In genomic region chr12:115697341-115697740, GRCh38 we compare ENCODE assay signal across 20 cellular contexts.
A peak's percentile ranks its signal among the peaks of the same experiment; 100 is the strongest.
DNase-seq lines count a peak whose midpoint lies in the region; ATAC-seq and TF ChIP-seq lines count a peak whose summit lies in the region.
"Had no signal": no experiment of that assay in that cellular context is flagged by ENCODE, and none has a peak within 500 bp of the region (broad histone marks: within the 10 kb centered on the region; RNA-seq: fewer than 3 reads in every experiment).

No MANE protein-coding gene starts in this region.

- peak in 1 of 2 donors; percentile 6 for TF ChIP-seq POLR2A in thyroid gland (IDR thresholded peaks at IDR 0.05)

- H3K4me3 ChIP-seq in WERI-Rb-1 (ENCODE audit: low read depth, low read length) = no peak overlapping the region
- no peak overlapping the region for H3K4me3 ChIP-seq in thyroid gland (replicated peaks in 1 of 3)
- H3K4me3 ChIP-seq: GM12878, lung had no signal

- peaks cover 4 to 24% of the 10 kb centered on the region in 2 donors for H3K4me1 ChIP-seq in thyroid gland

- H3K36me3 ChIP-seq in WERI-Rb-1 = no peaks in the 10 kb centered on the region
- H3K36me3 ChIP-seq in thyroid gland = no peaks in the 10 kb centered on the region

- H3K27me3 ChIP-seq in WERI-Rb-1 (ENCODE audit: insufficient read depth, low read depth, severe bottlenecking) (peaks cover 11% of the 10 kb centered on the region), thyroid gland (no peaks in the 10 kb centered on the region)

- ATAC-seq in SK-N-SH treated with all-trans-retinoic acid at 6 μM for 48 hours (no peak), GM19035 (IDR thresholded peaks at IDR 0.05; ENCODE audit: unreplicated experiment) (no peak)
- ATAC-seq: GM12878; naive thymus-derived CD8-positive, alpha-beta T cell; T-helper 17 cell had no signal

- intact Hi-C loops in thyroid gland (cut with DNase I) = no loop called here

- peak overlapping the region; percentile 34 for H3K27ac ChIP-seq in WERI-Rb-1
- peak overlapping the region in 2 of 3 donors; percentile 17 to 57 for H3K27ac ChIP-seq in thyroid gland
- H3K27ac ChIP-seq: RWPE1 had no signal

- TF ChIP-seq CTCF in WERI-Rb-1 (IDR thresholded peaks at IDR 0.05; ENCODE audit: low read depth, low read length) = no peak
- no peak for TF ChIP-seq CTCF in thyroid gland (IDR thresholded peaks at IDR 0.05)

- H3K9me3 ChIP-seq in WERI-Rb-1 (ENCODE audit: severe bottlenecking) (no peaks in the 10 kb centered on the region), thyroid gland (no peaks in the 10 kb centered on the region)

- DNase-seq in NCI-H128 (lab: John Stamatoyannopoulos, UW; ENCODE audit: unreplicated experiment) (peak; percentile 87), NCI-H2227 (lab: John Stamatoyannopoulos, UW; ENCODE audit: unreplicated experiment) (peak; percentile 53), WERI-Rb-1 (peak; percentile 49), thyroid gland (peak; percentile 53 to 56), Ammon's horn (ENCODE audit: low spot score) (no peak)
- DNase-seq: activated CD4-positive, alpha-beta memory T cell treated with anti-CD3 and anti-CD28 coated beads, Interleukin-2, amount 10 ng/mL, durations not matched to agents 7 days and 5 days; activated naive CD4-positive, alpha-beta T cell treated with anti-CD3 and anti-CD28 coated beads, Interleukin-2, amount 50 U/mL, for 16 hours; activated T-cell treated with anti-CD3 and anti-CD28 coated beads, Interleukin-2, amount 50 U/mL, for 24 hours; AML-193; COR-L47; HFFc6; KG1; naive thymus-derived CD8-positive, alpha-beta T cell; small intestine; T-helper 17 cell had no signal

- WGBS in thyroid gland, 2 donors = 16 to 18% methylated on average over 5 of the region's 5 CpGs

TF ChIP-seq in SK-N-SH treated with all-trans-retinoic acid at 6 μM for 48 hours, 23 proteins besides CTCF, POLR2A, EP300 and RAD21:
- TF ChIP-seq ZC3H10 (CRISPR knock-in tag; IDR thresholded peaks at IDR 0.05) (no peak), RARB (CRISPR knock-in tag; IDR thresholded peaks at IDR 0.05) (no peak), GLIS3 (CRISPR knock-in tag; IDR thresholded peaks at IDR 0.05) (no peak), TOX (CRISPR knock-in tag; IDR thresholded peaks at IDR 0.05; ENCODE audit: borderline replicate concordance) (no peak), ZFP3 (CRISPR knock-in tag; IDR thresholded peaks at IDR 0.05) (no peak), CSRNP3 (CRISPR knock-in tag; IDR thresholded peaks at IDR 0.05) (no peak)
- TF ChIP-seq, protein P1, sequence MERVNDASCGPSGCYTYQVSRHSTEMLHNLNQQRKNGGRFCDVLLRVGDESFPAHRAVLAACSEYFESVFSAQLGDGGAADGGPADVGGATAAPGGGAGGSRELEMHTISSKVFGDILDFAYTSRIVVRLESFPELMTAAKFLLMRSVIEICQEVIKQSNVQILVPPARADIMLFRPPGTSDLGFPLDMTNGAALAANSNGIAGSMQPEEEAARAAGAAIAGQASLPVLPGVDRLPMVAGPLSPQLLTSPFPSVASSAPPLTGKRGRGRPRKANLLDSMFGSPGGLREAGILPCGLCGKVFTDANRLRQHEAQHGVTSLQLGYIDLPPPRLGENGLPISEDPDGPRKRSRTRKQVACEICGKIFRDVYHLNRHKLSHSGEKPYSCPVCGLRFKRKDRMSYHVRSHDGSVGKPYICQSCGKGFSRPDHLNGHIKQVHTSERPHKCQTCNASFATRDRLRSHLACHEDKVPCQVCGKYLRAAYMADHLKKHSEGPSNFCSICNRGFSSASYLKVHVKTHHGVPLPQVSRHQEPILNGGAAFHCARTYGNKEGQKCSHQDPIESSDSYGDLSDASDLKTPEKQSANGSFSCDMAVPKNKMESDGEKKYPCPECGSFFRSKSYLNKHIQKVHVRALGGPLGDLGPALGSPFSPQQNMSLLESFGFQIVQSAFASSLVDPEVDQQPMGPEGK (CRISPR knock-in tag; IDR thresholded peaks at IDR 0.05; ENCODE audit: borderline replicate concordance) = no peak
TF ChIP-seq in SK-N-SH treated with all-trans-retinoic acid at 6 μM for 48 hours: peak in this region for 0.
